ENCODE assay signal across 18 cellular contexts in genomic region chr15:40420071-40420713, GRCh38. TPM values are rescaled to one million over a fixed set of nuclear protein-coding genes. Genes with fewer than 3 reads are reported as not detected.
DNase-seq lines count a peak whose midpoint lies in the region; ATAC-seq, FAIRE-seq and TF ChIP-seq lines count a peak whose summit lies in the region.
"Had no signal": no experiment of that assay in that cellular context is flagged by ENCODE, and none has a peak within 500 bp of the region (broad histone marks: within the 10 kb centered on the region; RNA-seq: fewer than 3 reads in every experiment).

No MANE protein-coding gene starts in this region.

- ATAC-seq in WTC11 (no peak), natural killer cell (no peak)
- ATAC-seq: activated T-cell treated with anti-CD3 and anti-CD28 coated beads, Interleukin-2, amount 50 U/mL, for 4 hours had no signal

- H3K9me3 ChIP-seq in keratinocyte (ENCODE audit: control insufficient read depth, low read depth, low read length) (no peaks in the 10 kb centered on the region), stomach (no peaks in the 10 kb centered on the region), HAP-1 (no peaks in the 10 kb centered on the region)
- H3K9me3 ChIP-seq: left lung, SJCRH30 had no signal

- H3K27ac ChIP-seq in keratinocyte (ENCODE audit: control insufficient read depth, insufficient read depth, low read length) (no peak overlapping the region), stomach (peak overlapping the region; percentile 54 to 70 (median 63))
- H3K27ac ChIP-seq: SJCRH30 had no signal

- TF ChIP-seq CTCF in WTC11 (IDR thresholded peaks at IDR 0.05): no peak
- TF ChIP-seq CTCF in keratinocyte (optimal IDR thresholded peaks at IDR 0.05 in 1 of 3, IDR thresholded peaks at IDR 0.05 in 1 of 3, conservative IDR thresholded peaks at IDR 0.05 in 1 of 3; ENCODE audit: extremely low read depth in 1 of 3, insufficient read depth in 2 of 3, low read length in 3 of 3): no peak
- no peak for TF ChIP-seq CTCF in stomach (IDR thresholded peaks at IDR 0.05)
- no peak for TF ChIP-seq CTCF in natural killer cell (IDR thresholded peaks at IDR 0.05)

- WGBS in stomach, 5 donors: 29 to 50% (median 45%) methylated on average over 11 of the region's 11 CpGs

- peaks cover 14% of the 10 kb centered on the region for H3K4me1 Mint-ChIP-seq in WTC11
- H3K4me1 Mint-ChIP-seq in natural killer cell: no peaks in the 10 kb centered on the region

- CTCF ChIA-PET in WTC11 (lab: Charles Lee): interaction anchor here (1.0 to 8.5 kb wide), 6 partner anchors 14 to 145 kb away, joined by 3 to 98 read pairs (median 6); partner anchors contain the start of genes CCDC9B, IVD and PLCB2

- H3K9ac ChIP-seq in keratinocyte (ENCODE audit: control insufficient read depth, extremely low read depth, insufficient read depth, low read length): no peak overlapping the region

- H3K4me2 ChIP-seq in keratinocyte (ENCODE audit: control insufficient read depth, extremely low read depth, insufficient read depth, low read depth, low read length): peak overlapping the region; percentile 56

- peaks cover 20% of the 10 kb centered on the region for H3K36me3 Mint-ChIP-seq in WTC11
- H3K36me3 Mint-ChIP-seq in natural killer cell: no peaks in the 10 kb centered on the region

- no peaks in the 10 kb centered on the region for H3K79me2 ChIP-seq in keratinocyte (ENCODE audit: control insufficient read depth, insufficient read depth, low read length)

- no peak for TF ChIP-seq RAD21 in Ishikawa (IDR thresholded peaks at IDR 0.05; ENCODE audit: low read depth)

- no peak for TF ChIP-seq POLR2A in stomach (IDR thresholded peaks at IDR 0.05)

- H4K20me1 ChIP-seq in keratinocyte (ENCODE audit: control insufficient read depth, extremely low read depth, insufficient read depth, low read length): no peaks in the 10 kb centered on the region

- no peak for FAIRE-seq in keratinocyte (lab: Jason Lieb, UNC)

- no peaks in the 10 kb centered on the region for H3K9me1 ChIP-seq in keratinocyte (ENCODE audit: control insufficient read depth, extremely low read depth, insufficient read depth, low read length)

- H3K9me3 Mint-ChIP-seq in WTC11 (no peaks in the 10 kb centered on the region), natural killer cell (no peaks in the 10 kb centered on the region)
- H3K9me3 Mint-ChIP-seq: activated T-cell treated with anti-CD3 and anti-CD28 coated beads, Interleukin-2, amount 50 U/mL, for 4 hours; nephron had no signal

- H3K4me3 Mint-ChIP-seq in WTC11 (no peak overlapping the region), natural killer cell (no peak overlapping the region)
- H3K4me3 Mint-ChIP-seq: activated T-cell treated with anti-CD3 and anti-CD28 coated beads, Interleukin-2, amount 50 U/mL, for 4 hours; nephron had no signal

- H3K4me3 ChIP-seq in keratinocyte (ENCODE audit: control insufficient read depth in 2 of 3, extremely low read depth in 1 of 3, insufficient read depth in 2 of 3, low read depth in 1 of 3, low read length in 3 of 3): no peak overlapping the region
- H3K4me3 ChIP-seq in stomach: no peak overlapping the region
- no peak overlapping the region for H3K4me3 ChIP-seq in HAP-1
- H3K4me3 ChIP-seq: left lung, SJCRH30 had no signal

- H3K27ac Mint-ChIP-seq in WTC11 (peak overlapping the region; percentile 51), natural killer cell (no peak overlapping the region)
- H3K27ac Mint-ChIP-seq: nephron had no signal

- dilution Hi-C loops in keratinocyte (cut with MboI; ENCODE audit: extremely low pct_ligation_motif_present, low sequenced_read_pairs): no loop called here

- TF ChIP-seq EP300 in Ishikawa (IDR thresholded peaks at IDR 0.05; ENCODE audit: borderline replicate concordance) (no peak), stomach (IDR thresholded peaks at IDR 0.05) (no peak)

- no peak for DNase-seq in WTC11 (ENCODE audit: low spot score)
- no peak for DNase-seq in keratinocyte (ENCODE audit: low read depth, low spot score)
- peak; percentile 63 for DNase-seq in stomach
- no peak for DNase-seq in HAP-1 (ENCODE audit: low spot score in 2 of 2)
- DNase-seq in SIG-M5 (lab: John Stamatoyannopoulos, UW): no peak
- no peak for DNase-seq in midbrain (lab: John Stamatoyannopoulos, UW)
- DNase-seq in natural killer cell: no peak
- DNase-seq: activated T-cell treated with anti-CD3 and anti-CD28 coated beads, Interleukin-2, amount 50 U/mL, for 4 hours; GOT3; MM.1S; NCI-H187 treated with DMSO at 0.1 percent for 48 hours; NCI-H774; stimulated activated CD4-positive, alpha-beta T cell treated with anti-CD3 and anti-CD28 coated beads, Interleukin-2, amount 100 ng/mL, for 48 hours; trophoblast cell had no signal

- H3K36me3 ChIP-seq in keratinocyte (ENCODE audit: control insufficient read depth in 2 of 2, extremely low read depth in 1 of 2, insufficient read depth in 2 of 2, low read length in 2 of 2) (peaks cover 4 to 6% of the 10 kb centered on the region in 2 experiments), stomach (peaks cover 15 to 41% (median 38%) of the 10 kb centered on the region in 4 donors), HAP-1 (replicated peaks) (peaks cover 30% of the 10 kb centered on the region)

- no peak overlapping the region for H2AFZ ChIP-seq in keratinocyte (ENCODE audit: control insufficient read depth, low read length)

- peaks cover 17% of the 10 kb centered on the region for H3K4me1 ChIP-seq in keratinocyte (ENCODE audit: control insufficient read depth, extremely low read depth, insufficient read depth, low read length)
- H3K4me1 ChIP-seq in stomach: peaks cover 20 to 28% (median 25%) of the 10 kb centered on the region in 4 donors
- H3K4me1 ChIP-seq in HAP-1: peaks cover 8% of the 10 kb centered on the region; the same call in 1 of the 2 replicates

- no peaks in the 10 kb centered on the region; the same call in 1 of the 2 replicates for H3K27me3 Mint-ChIP-seq in WTC11 (ENCODE audit: low read depth)
- H3K27me3 Mint-ChIP-seq in natural killer cell (ENCODE audit: low read depth in 2 of 2): no peaks in the 10 kb centered on the region

- in situ Hi-C loops in HAP-1 (cut with MboI; ENCODE audit: low sequenced_read_pairs): no loop called here

- H3K27me3 ChIP-seq in keratinocyte (ENCODE audit: control insufficient read depth, extremely low read depth, insufficient read depth, low read length): no peaks in the 10 kb centered on the region
- H3K27me3 ChIP-seq in stomach: no peaks in the 10 kb centered on the region
- no peaks in the 10 kb centered on the region for H3K27me3 ChIP-seq in HAP-1 (ENCODE audit: low read depth)
- H3K27me3 ChIP-seq: left lung, SJCRH30 had no signal

- POLR2A ChIA-PET in WTC11 (lab: Charles Lee): interaction anchor here (1.1 kb wide), 1 partner anchor 136 kb away, joined by 3 read pairs; no protein-coding TSS in a partner anchor

- intact Hi-C loops in stomach (cut with DNase I; ENCODE audit: low total_unique reads) (loop anchor here (5.0 kb wide), 1 partner anchor 138 kb away; the partner anchor contains the start of gene ANKRD63), natural killer cell (cut with micrococcal nuclease) (no loop called here)

RNA-seq across cellular contexts. Expression of gene IVD, which starts 14.6 kb away (rescaled TPM):
- total RNA-seq in WTC11 (2021): 82.2 to 96.1 TPM (median 89.3 TPM) in 3 replicates
- polyA plus RNA-seq in keratinocyte: 13.0 to 18.1 TPM (median 14.2 TPM) in 3 replicates
- 1.3 TPM for polyA plus RNA-seq in keratinocyte (2011; ENCODE audit: low read depth)
- 8.5 and 9.2 TPM in 2 replicates for polyA plus RNA-seq in keratinocyte (2011; cell fraction: cytosol; rRNA removed)
- 22.2 and 24.6 TPM in 2 replicates for polyA plus RNA-seq in keratinocyte (2011; cell fraction: nucleus; rRNA removed)
- polyA plus RNA-seq in keratinocyte (2012; ENCODE audit: low replicate concordance): 2.2 and 11.4 TPM in 2 replicates
- 13.9 to 17.1 TPM (median 15.0 TPM) in 3 replicates for polyA minus RNA-seq in keratinocyte
- 13.2 TPM for polyA minus RNA-seq in keratinocyte (2011; cell fraction: cytosol; rRNA and poly(A)+ RNA removed)
- 11.8 and 20.4 TPM in 2 replicates for polyA minus RNA-seq in keratinocyte (2011; cell fraction: nucleus; rRNA and poly(A)+ RNA removed)
- 10 to 100 TPM; 40.9 to 78.1 (median 50.0) TPM for total RNA-seq in stomach
- 10 to 100 TPM; 26.7 to 45.1 (median 34.8) TPM for polyA plus RNA-seq in stomach
- 10 to 100 TPM; 56.2 to 76.8 (median 67.3) TPM for total RNA-seq in natural killer cell

RNA-seq across cellular contexts. Expression of gene BAHD1, which starts 20.6 kb away (rescaled TPM):
- total RNA-seq in WTC11 (2021): 40.7 to 49.1 TPM (median 41.5 TPM) in 3 replicates
- 4.8 to 6.9 TPM (median 6.8 TPM) in 3 replicates for polyA plus RNA-seq in keratinocyte
- 2.1 TPM for polyA plus RNA-seq in keratinocyte (2011; ENCODE audit: low read depth)
- 4.7 and 7.3 TPM in 2 replicates for polyA plus RNA-seq in keratinocyte (2011; cell fraction: cytosol; rRNA removed)
- 19.0 and 21.5 TPM in 2 replicates for polyA plus RNA-seq in keratinocyte (2011; cell fraction: nucleus; rRNA removed)
- 11.5 and 11.9 TPM in 2 replicates for polyA plus RNA-seq in keratinocyte (2012; ENCODE audit: low replicate concordance)
- polyA minus RNA-seq in keratinocyte: 7.7 to 18.9 TPM (median 7.7 TPM) in 3 replicates
- 10.4 TPM for polyA minus RNA-seq in keratinocyte (2011; cell fraction: cytosol; rRNA and poly(A)+ RNA removed)
- 12.7 and 13.2 TPM in 2 replicates for polyA minus RNA-seq in keratinocyte (2011; cell fraction: nucleus; rRNA and poly(A)+ RNA removed)
- 10 to 100 TPM in 4 of 5 donors, 1 to 10 TPM in 1; 5.3 to 35.9 (median 16.7) TPM for total RNA-seq in stomach
- polyA plus RNA-seq in stomach: 1 to 10 TPM; 7.3 to 8.7 (median 7.5) TPM
- total RNA-seq in natural killer cell: 10 to 100 TPM; 29.4 to 48.9 (median 41.8) TPM

RNA-seq across cellular contexts. Expression of gene KNSTRN, which starts 37.7 kb away (rescaled TPM):
- total RNA-seq in WTC11 (2021) (58.7 to 73.4 TPM (median 64.6 TPM) in 3 replicates), stomach (10 to 100 TPM in 3 of 5 donors, 1 to 10 TPM in 2; 4.0 to 15.6 (median 10.7) TPM), natural killer cell (1 to 10 TPM; 5.4 to 7.6 (median 5.6) TPM)
- polyA plus RNA-seq in keratinocyte (21.0 to 42.8 TPM (median 42.4 TPM) in 3 replicates), stomach (10 to 100 TPM; 13.9 to 16.3 (median 16.0) TPM)
- polyA plus RNA-seq in keratinocyte (2011; ENCODE audit: low read depth): 47.0 TPM
- polyA plus RNA-seq in keratinocyte (2011; cell fraction: cytosol; rRNA removed): 22.2 and 37.8 TPM in 2 replicates
- polyA plus RNA-seq in keratinocyte (2011; cell fraction: nucleus; rRNA removed): 22.5 and 30.4 TPM in 2 replicates
- 12.5 and 33.3 TPM in 2 replicates for polyA plus RNA-seq in keratinocyte (2012; ENCODE audit: low replicate concordance)
- polyA minus RNA-seq in keratinocyte: 17.3 to 74.2 TPM (median 19.2 TPM) in 3 replicates
- polyA minus RNA-seq in keratinocyte (2011; cell fraction: cytosol; rRNA and poly(A)+ RNA removed): 18.4 TPM
- 9.4 and 21.8 TPM in 2 replicates for polyA minus RNA-seq in keratinocyte (2011; cell fraction: nucleus; rRNA and poly(A)+ RNA removed)

RNA-seq across cellular contexts. Expression of gene CHST14, which starts 50.6 kb away (rescaled TPM):
- total RNA-seq in WTC11 (2021) (21.3 to 29.5 TPM (median 26.2 TPM) in 3 replicates), stomach (10 to 100 TPM in 2 of 5 donors, 1 to 10 TPM in 3; 2.5 to 14.6 (median 5.4) TPM), natural killer cell (10 to 100 TPM in 2 of 3 donors, 1 to 10 TPM in 1; 9.8 to 16.7 (median 12.9) TPM)
- polyA plus RNA-seq in keratinocyte (1.1 to 4.4 TPM (median 1.5 TPM) in 3 replicates), stomach (1 to 10 TPM in 2 of 3 donors, under 1 TPM in 1; 0.92 to 7.4 (median 2.7) TPM)
- polyA plus RNA-seq in keratinocyte (2011; ENCODE audit: low read depth): 1.1 TPM
- polyA plus RNA-seq in keratinocyte (2011; cell fraction: cytosol; rRNA removed): 0.88 and 0.91 TPM in 2 replicates
- 3.9 and 4.0 TPM in 2 replicates for polyA plus RNA-seq in keratinocyte (2011; cell fraction: nucleus; rRNA removed)
- 2.2 and 4.2 TPM in 2 replicates for polyA plus RNA-seq in keratinocyte (2012; ENCODE audit: low replicate concordance)
- 1.2 to 3.6 TPM (median 1.5 TPM) in 3 replicates for polyA minus RNA-seq in keratinocyte
- polyA minus RNA-seq in keratinocyte (2011; cell fraction: cytosol; rRNA and poly(A)+ RNA removed): 1.7 TPM
- 1.9 TPM in 2 replicates for polyA minus RNA-seq in keratinocyte (2011; cell fraction: nucleus; rRNA and poly(A)+ RNA removed)
